In the genomic region with DNA sequence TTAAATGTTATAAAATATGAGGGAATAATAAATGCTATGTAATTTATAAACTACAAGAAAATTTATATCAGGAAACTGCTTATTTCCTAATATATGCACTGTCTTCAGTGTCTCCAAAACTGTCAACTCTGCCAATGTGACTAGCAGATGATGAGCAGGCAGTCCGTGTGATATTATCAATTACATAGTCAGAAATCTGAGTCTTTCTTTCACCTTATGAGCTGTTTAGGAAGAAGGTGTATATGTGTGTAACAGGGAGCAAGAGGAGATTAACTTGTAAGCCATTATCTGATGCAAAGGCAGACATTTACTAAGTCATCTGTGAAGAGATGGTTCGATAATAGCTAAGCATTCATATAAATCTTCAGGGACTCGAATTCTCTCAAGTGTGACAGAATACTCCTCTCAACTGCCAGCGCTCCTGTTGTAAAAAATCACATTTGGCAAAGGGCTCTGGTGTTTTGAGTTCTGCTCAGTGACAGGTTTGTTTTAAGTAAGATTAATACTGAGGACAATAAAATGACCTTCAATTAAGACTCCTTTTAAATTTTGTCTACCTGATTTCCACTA, we compare ENCODE assay signal across 16 cellular contexts.
DNase-seq lines count a peak whose midpoint lies in the region; ATAC-seq and TF ChIP-seq lines count a peak whose summit lies in the region.
"Had no signal": no experiment of that assay in that cellular context is flagged by ENCODE, and none has a peak within 500 bp of the region (broad histone marks: within the 10 kb centered on the region; RNA-seq: fewer than 3 reads in every experiment).

No MANE protein-coding gene starts in this region.

- H3K27me3 Mint-ChIP-seq in brain (no peaks in the 10 kb centered on the region), T-helper 17 cell (peaks cover 24% of the 10 kb centered on the region)

- no peaks in the 10 kb centered on the region for H3K9me3 ChIP-seq in T-helper 17 cell (ENCODE audit: control insufficient read depth, low read length, poor library complexity, severe bottlenecking)
- H3K9me3 ChIP-seq: BLaER1, psoas muscle had no signal

- no peak for TF ChIP-seq CTCF in brain (conservative IDR thresholded peaks at IDR 0.05)

- peak overlapping the region in 2 of 5 experiments; percentile 46 to 67 for H3K4me3 Mint-ChIP-seq in brain
- no peak overlapping the region for H3K4me3 Mint-ChIP-seq in T-helper 17 cell
- H3K4me3 Mint-ChIP-seq: neural progenitor cell had no signal

- DNase-seq in NCI-H2227 (lab: John Stamatoyannopoulos, UW; ENCODE audit: unreplicated experiment): peak; percentile 19
- DNase-seq in NCI-H2227 treated with DMSO at 0.1 percent for 48 hours (lab: John Stamatoyannopoulos, UW): no peak
- peak; percentile 3 for DNase-seq in NCI-H345 (lab: John Stamatoyannopoulos, UW)
- DNase-seq in renal cortical epithelial cell (ENCODE audit: low read depth): peak; percentile 42
- DNase-seq in foreskin melanocyte: no peak
- DNase-seq in T-helper 17 cell: no peak
- no peak for DNase-seq in mucosa of gallbladder (ENCODE audit: low spot score)
- DNase-seq: activated gamma-delta T cell; Calu3; midbrain; psoas muscle; small intestine; stimulated activated CD4-positive, alpha-beta T cell treated with anti-CD3 and anti-CD28 coated beads, Interleukin-4, amount 100 ng/mL, for 24 hours had no signal

- no peak for ATAC-seq in T-helper 17 cell
- ATAC-seq: psoas muscle had no signal

- H3K36me3 Mint-ChIP-seq in brain: no peaks in the 10 kb centered on the region
- H3K36me3 Mint-ChIP-seq in T-helper 17 cell (ENCODE audit: low read depth): no peaks in the 10 kb centered on the region
- H3K36me3 Mint-ChIP-seq: neural progenitor cell had no signal

- H3K27ac Mint-ChIP-seq in brain: peak overlapping the region; percentile 13 to 96 (median 83)
- H3K27ac Mint-ChIP-seq in T-helper 17 cell: no peak overlapping the region
- H3K27ac Mint-ChIP-seq: neural progenitor cell had no signal

- peaks cover 62% of the 10 kb centered on the region for H3K4me1 Mint-ChIP-seq in brain
- H3K4me1 Mint-ChIP-seq in T-helper 17 cell: no peaks in the 10 kb centered on the region

- no peaks in the 10 kb centered on the region for H3K9me3 Mint-ChIP-seq in brain
- H3K9me3 Mint-ChIP-seq: neural progenitor cell had no signal

Comparison
In these comparisons a context has a peak if more than half of its experiments do, and no peak if none do; other contexts are left out.
1. DNase-seq: peak in NCI-H2227 (single experiment), NCI-H345 (single experiment) and renal cortical epithelial cell (single experiment); none in NCI-H2227 treated with DMSO at 0.1 percent for 48 hours (single experiment), foreskin melanocyte (single experiment), T-helper 17 cell (0 of 3) and mucosa of gallbladder (single experiment).